Comparison of ENCODE assay signal across 18 cellular contexts in the genomic region with DNA sequence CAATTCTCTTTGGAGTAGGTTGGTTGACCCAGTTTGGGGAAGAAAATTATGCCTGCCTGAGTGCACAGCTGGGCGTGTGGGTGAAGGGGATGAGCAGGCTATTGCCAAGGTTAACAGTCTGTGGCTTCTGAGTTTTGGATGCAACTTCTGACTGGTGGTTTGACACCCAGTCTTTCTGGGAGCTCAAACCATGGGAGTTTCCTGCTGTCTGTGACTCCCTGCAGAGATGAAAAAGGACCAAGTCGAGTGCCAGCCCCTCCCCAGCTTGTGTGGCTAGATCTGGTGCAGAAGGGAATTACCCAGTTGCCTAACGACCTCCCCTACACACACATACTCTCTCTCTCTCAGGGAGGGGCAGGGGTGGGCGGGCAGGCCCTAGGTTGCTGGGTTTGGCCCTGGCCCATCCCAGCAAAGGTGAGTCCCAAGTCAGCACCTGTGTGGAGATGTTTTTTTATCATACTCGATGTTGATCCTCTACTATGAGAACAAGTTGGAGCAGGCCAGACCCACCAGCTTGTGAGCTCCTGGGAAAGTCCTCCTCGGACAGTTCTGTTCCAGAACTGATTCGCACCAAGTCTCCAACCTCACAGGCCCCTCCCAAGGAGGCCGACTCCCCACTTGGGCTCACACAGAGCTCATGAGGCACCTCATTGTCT. TPM values are rescaled to one million over a fixed set of nuclear protein-coding genes. Genes with fewer than 3 reads are reported as not detected.
DNase-seq lines count a peak whose midpoint lies in the region; ATAC-seq and TF ChIP-seq lines count a peak whose summit lies in the region.
"Had no signal": no experiment of that assay in that cellular context is flagged by ENCODE, and none has a peak within 500 bp of the region (broad histone marks: within the 10 kb centered on the region; RNA-seq: fewer than 3 reads in every experiment).

No MANE protein-coding gene starts in this region.

- H3K27me3 Mint-ChIP-seq in Calu3 (ENCODE audit: unreplicated experiment) = peaks cover 19% of the 10 kb centered on the region
- peaks cover 17% of the 10 kb centered on the region for H3K27me3 Mint-ChIP-seq in activated CD8-positive, alpha-beta T cell treated with anti-CD3 and anti-CD28 coated beads, Interleukin-2, amount 10 ng/mL, durations not matched to agents 7 days and 5 days (ENCODE audit: low read depth)
- H3K27me3 Mint-ChIP-seq in naive thymus-derived CD4-positive, alpha-beta T cell = peaks cover 11 to 45% (median 23%) of the 10 kb centered on the region in 5 donors
- peaks cover 12% of the 10 kb centered on the region for H3K27me3 Mint-ChIP-seq in neural progenitor cell (ENCODE audit: insufficient read depth, low read depth)

- H3K4me1 Mint-ChIP-seq in Calu3 (ENCODE audit: low read depth, unreplicated experiment) = peaks cover 36% of the 10 kb centered on the region
- peaks cover 13% of the 10 kb centered on the region for H3K4me1 Mint-ChIP-seq in activated CD8-positive, alpha-beta T cell treated with anti-CD3 and anti-CD28 coated beads, Interleukin-2, amount 10 ng/mL, durations not matched to agents 7 days and 5 days (ENCODE audit: low read depth)
- H3K4me1 Mint-ChIP-seq in naive thymus-derived CD4-positive, alpha-beta T cell = peaks cover 0 to 5% (median 0%) of the 10 kb centered on the region in 7 donors
- peaks cover 24% of the 10 kb centered on the region for H3K4me1 Mint-ChIP-seq in neural progenitor cell
- H3K4me1 Mint-ChIP-seq: CD8-positive, alpha-beta memory T cell; memory B cell had no signal

- H3K36me3 Mint-ChIP-seq in Calu3 (ENCODE audit: insufficient read depth, unreplicated experiment) = peaks cover 20% of the 10 kb centered on the region
- H3K36me3 Mint-ChIP-seq in activated CD8-positive, alpha-beta T cell treated with anti-CD3 and anti-CD28 coated beads, Interleukin-2, amount 10 ng/mL, durations not matched to agents 7 days and 5 days (ENCODE audit: low read depth) = no peaks in the 10 kb centered on the region
- no peaks in the 10 kb centered on the region for H3K36me3 Mint-ChIP-seq in naive thymus-derived CD4-positive, alpha-beta T cell
- no peaks in the 10 kb centered on the region for H3K36me3 Mint-ChIP-seq in neural progenitor cell
- H3K36me3 Mint-ChIP-seq: CD8-positive, alpha-beta memory T cell; memory B cell had no signal

- H3K79me2 ChIP-seq in KMS-11 (ENCODE audit: insufficient read depth, low read depth) = no peaks in the 10 kb centered on the region
- H3K79me2 ChIP-seq in neural progenitor cell (ENCODE audit: low read depth) = no peaks in the 10 kb centered on the region
- H3K79me2 ChIP-seq: parathyroid adenoma had no signal

- TF ChIP-seq CTCF in Calu3 (IDR thresholded peaks at IDR 0.05; ENCODE audit: unreplicated experiment) = no peak
- TF ChIP-seq CTCF in KMS-11 (conservative IDR thresholded peaks at IDR 0.05; ENCODE audit: low read depth, low read length) = no peak
- no peak for TF ChIP-seq CTCF in neural progenitor cell (IDR thresholded peaks at IDR 0.05)
- no peak for TF ChIP-seq CTCF in omental fat pad (IDR thresholded peaks at IDR 0.05)

- H3K4me2 ChIP-seq in KMS-11 (peak overlapping the region; percentile 61), neural progenitor cell (no peak overlapping the region)

- POLR2A ChIA-PET in activated CD8-positive, alpha-beta T cell treated with anti-CD3 and anti-CD28 coated beads, Interleukin-2, amount 10 ng/mL, durations not matched to agents 7 days and 5 days (lab: Charles Lee) = no interaction called here
- POLR2A ChIA-PET in naive thymus-derived CD4-positive, alpha-beta T cell (lab: Charles Lee) = no interaction called here

- H4K20me1 ChIP-seq in KMS-11 (ENCODE audit: insufficient read depth) (no peaks in the 10 kb centered on the region), neural progenitor cell (ENCODE audit: low read depth) (no peaks in the 10 kb centered on the region)

- H2AFZ ChIP-seq in KMS-11 (ENCODE audit: low read depth) (peak overlapping the region; percentile 48), neural progenitor cell (replicated peaks) (no peak overlapping the region)
- H2AFZ ChIP-seq: parathyroid adenoma had no signal

- peaks cover 34% of the 10 kb centered on the region for H3K4me1 ChIP-seq in KMS-11 (ENCODE audit: low read depth, poor library complexity, severe bottlenecking)
- no peaks in the 10 kb centered on the region for H3K4me1 ChIP-seq in naive thymus-derived CD4-positive, alpha-beta T cell (ENCODE audit: control insufficient read depth in 2 of 2, insufficient read depth in 2 of 2, low read length in 2 of 2)
- H3K4me1 ChIP-seq in neural progenitor cell = peaks cover 9% of the 10 kb centered on the region
- H3K4me1 ChIP-seq: parathyroid adenoma had no signal

- H3K27me3 ChIP-seq in KMS-11 (ENCODE audit: insufficient read depth, low read depth) (no peaks in the 10 kb centered on the region), neural progenitor cell (peaks cover 12% of the 10 kb centered on the region)
- H3K27me3 ChIP-seq in naive thymus-derived CD4-positive, alpha-beta T cell (ENCODE audit: control insufficient read depth in 2 of 2, insufficient read depth in 2 of 2, low read length in 2 of 2) = peaks cover 0 to 3% of the 10 kb centered on the region in 2 donors

- H3K27ac ChIP-seq in KMS-11 = peak overlapping the region; percentile 74
- no peak overlapping the region for H3K27ac ChIP-seq in naive thymus-derived CD4-positive, alpha-beta T cell (ENCODE audit: low read depth, low read length)
- no peak overlapping the region for H3K27ac ChIP-seq in neural progenitor cell
- H3K27ac ChIP-seq: parathyroid adenoma had no signal

- intact Hi-C loops in Calu3 (cut with micrococcal nuclease; ENCODE audit: unreplicated experiment) = no loop called here
- intact Hi-C loops in naive thymus-derived CD4-positive, alpha-beta T cell (cut with micrococcal nuclease) = no loop called here

- peak; percentile 36 for DNase-seq in Calu3
- peak; percentile 22 for DNase-seq in activated CD8-positive, alpha-beta T cell treated with anti-CD3 and anti-CD28 coated beads, Interleukin-2, amount 10 ng/mL, durations not matched to agents 7 days and 5 days
- DNase-seq in naive thymus-derived CD4-positive, alpha-beta T cell = no peak
- DNase-seq in neural progenitor cell (ENCODE audit: low spot score) = no peak
- no peak for DNase-seq in AG08395 (ENCODE audit: low spot score)
- no peak for DNase-seq in omental fat pad (ENCODE audit: low spot score)
- no peak for DNase-seq in NCI-H2107 treated with DMSO at 0.1 percent for 48 hours (lab: John Stamatoyannopoulos, UW; ENCODE audit: unreplicated experiment)
- DNase-seq: CD8-positive, alpha-beta memory T cell; hippocampal formation; stimulated activated CD4-positive, alpha-beta T cell treated with anti-CD3 and anti-CD28 coated beads, Interleukin-2, amount 100 ng/mL, for 24 hours; stimulated activated naive CD4-positive, alpha-beta T cell had no signal

- no peaks in the 10 kb centered on the region for H3K9me3 ChIP-seq in naive thymus-derived CD4-positive, alpha-beta T cell (ENCODE audit: control insufficient read depth in 2 of 3, low read length in 3 of 3)
- H3K9me3 ChIP-seq in neural progenitor cell (ENCODE audit: low read depth) = no peaks in the 10 kb centered on the region

- H3K9me3 Mint-ChIP-seq in Calu3 (ENCODE audit: low read depth, unreplicated experiment) = peaks cover 3% of the 10 kb centered on the region
- no peaks in the 10 kb centered on the region for H3K9me3 Mint-ChIP-seq in activated CD8-positive, alpha-beta T cell treated with anti-CD3 and anti-CD28 coated beads, Interleukin-2, amount 10 ng/mL, durations not matched to agents 7 days and 5 days (ENCODE audit: insufficient read depth)
- H3K9me3 Mint-ChIP-seq in naive thymus-derived CD4-positive, alpha-beta T cell = peaks cover 0 to 1% (median 0%) of the 10 kb centered on the region in 11 donors
- no peaks in the 10 kb centered on the region for H3K9me3 Mint-ChIP-seq in neural progenitor cell
- H3K9me3 Mint-ChIP-seq: activated T-helper 2 cell treated with anti-CD3 and anti-CD28 coated beads, Interferon-gamma antibody, Interleukin-2, Interleukin-4, amounts not matched to agents 10 μg/mL and 5 μg/mL and 100 μg/mL, durations not matched to agents 14 hours and 24 hours and 36 hours; CD8-positive, alpha-beta memory T cell had no signal

- CTCF ChIA-PET in Calu3 (lab: Charles Lee) = interaction anchor here (0.6 to 3.2 kb wide), 9 partner anchors 10 to 518 kb away, joined by 3 to 15 read pairs (median 3); no protein-coding TSS in a partner anchor
- CTCF ChIA-PET in activated CD8-positive, alpha-beta T cell treated with anti-CD3 and anti-CD28 coated beads, Interleukin-2, amount 10 ng/mL, durations not matched to agents 7 days and 5 days (lab: Charles Lee) = interaction anchor here (1.0 to 1.7 kb wide), 4 partner anchors 16 to 97 kb away, joined by 3 to 6 read pairs (median 4); no protein-coding TSS in a partner anchor
- CTCF ChIA-PET in naive thymus-derived CD4-positive, alpha-beta T cell (lab: Charles Lee) = no interaction called here

- peak overlapping the region; percentile 28; the same call in 1 of the 2 replicates for H3K9ac ChIP-seq in KMS-11
- no peak overlapping the region for H3K9ac ChIP-seq in neural progenitor cell
- H3K9ac ChIP-seq: parathyroid adenoma had no signal

- BruUV-seq in Calu3 (replicated peaks; lab: Mats Ljungman, UMichigan) = no TSS peak

- peak; percentile 37 for ATAC-seq in activated CD8-positive, alpha-beta T cell treated with anti-CD3 and anti-CD28 coated beads, Interleukin-2, amount 10 ng/mL, durations not matched to agents 7 days and 5 days
- ATAC-seq in naive thymus-derived CD4-positive, alpha-beta T cell = peak; percentile 31
- ATAC-seq in omental fat pad (ENCODE audit: low FRiP score) = no peak
- ATAC-seq: activated CD4-positive, CD25-positive, alpha-beta regulatory T cell treated with anti-CD3 and anti-CD28 coated beads, Interleukin-2, amount 50 U/mL, for 24 hours; SK-N-SH treated with all-trans-retinoic acid at 6 μM for 48 hours had no signal

- H3K4me3 ChIP-seq in KMS-11 (IDR thresholded peaks at IDR 0.05; ENCODE audit: insufficient read depth, low read depth, low read length) (peak overlapping the region; percentile 34), neural progenitor cell (no peak overlapping the region)
- H3K4me3 ChIP-seq in naive thymus-derived CD4-positive, alpha-beta T cell (ENCODE audit: low read length) = no peak overlapping the region

- H3F3A ChIP-seq in neural progenitor cell (ENCODE audit: low read depth) = no peaks in the 10 kb centered on the region

- peak overlapping the region; percentile 37 for H3K27ac Mint-ChIP-seq in Calu3 (ENCODE audit: unreplicated experiment)
- H3K27ac Mint-ChIP-seq in activated CD8-positive, alpha-beta T cell treated with anti-CD3 and anti-CD28 coated beads, Interleukin-2, amount 10 ng/mL, durations not matched to agents 7 days and 5 days = no peak overlapping the region
- no peak overlapping the region for H3K27ac Mint-ChIP-seq in naive thymus-derived CD4-positive, alpha-beta T cell
- no peak overlapping the region for H3K27ac Mint-ChIP-seq in neural progenitor cell
- H3K27ac Mint-ChIP-seq: activated T-helper 2 cell treated with anti-CD3 and anti-CD28 coated beads, Interferon-gamma antibody, Interleukin-2, Interleukin-4, amounts not matched to agents 10 μg/mL and 5 μg/mL and 100 μg/mL, durations not matched to agents 14 hours and 24 hours and 36 hours; memory B cell had no signal

- H3K4me3 Mint-ChIP-seq in Calu3 (ENCODE audit: low read depth, unreplicated experiment) (no peak overlapping the region), neural progenitor cell (no peak overlapping the region)
- H3K4me3 Mint-ChIP-seq in activated CD8-positive, alpha-beta T cell treated with anti-CD3 and anti-CD28 coated beads, Interleukin-2, amount 10 ng/mL, durations not matched to agents 7 days and 5 days = no peak overlapping the region
- H3K4me3 Mint-ChIP-seq in naive thymus-derived CD4-positive, alpha-beta T cell = no peak overlapping the region
- H3K4me3 Mint-ChIP-seq: CD8-positive, alpha-beta memory T cell; memory B cell had no signal

- no peaks in the 10 kb centered on the region for H3K36me3 ChIP-seq in KMS-11 (ENCODE audit: insufficient read depth)
- no peaks in the 10 kb centered on the region for H3K36me3 ChIP-seq in naive thymus-derived CD4-positive, alpha-beta T cell (ENCODE audit: control insufficient read depth in 2 of 3, insufficient read depth in 3 of 3, low read length in 3 of 3)
- no peaks in the 10 kb centered on the region for H3K36me3 ChIP-seq in neural progenitor cell

RNA-seq across cellular contexts. Expression of a gene that starts 28.2 kb away (rescaled TPM):
- total RNA-seq in Calu3 (2022) (0.09 and 0.17 TPM in 2 replicates), neural progenitor cell (ENCODE audit: low replicate concordance) (0.02 TPM in 1 of 2 replicates, not detected in the other), omental fat pad (1 to 10 TPM in 3 of 4 donors, under 1 TPM in 1; 0.93 to 9.6 (median 3.6) TPM)
- not detected for total RNA-seq in activated CD8-positive, alpha-beta T cell treated with anti-CD3 and anti-CD28 coated beads, Interleukin-2, amount 10 ng/mL, durations not matched to agents 7 days and 5 days
- not detected for total RNA-seq in naive thymus-derived CD4-positive, alpha-beta T cell
- polyA plus RNA-seq in naive thymus-derived CD4-positive, alpha-beta T cell = not detected
- total RNA-seq: activated T-helper 2 cell treated with anti-CD3 and anti-CD28 coated beads, Interferon-gamma antibody, Interleukin-2, Interleukin-4, amounts not matched to agents 10 μg/mL and 5 μg/mL and 100 μg/mL, durations not matched to agents 14 hours and 24 hours and 36 hours; CD8-positive, alpha-beta memory T cell; endothelial cell of umbilical vein had no signal
- polyA plus RNA-seq: CD8-positive, alpha-beta memory T cell had no signal

Comparison
In these comparisons a context has a peak if more than half of its experiments do, and no peak if none do; other contexts are left out.
1. DNase-seq: peak in Calu3 (single experiment) and activated CD8-positive, alpha-beta T cell treated with anti-CD3 and anti-CD28 coated beads, Interleukin-2, amount 10 ng/mL, durations not matched to agents 7 days and 5 days (single experiment); none in naive thymus-derived CD4-positive, alpha-beta T cell (0 of 9), neural progenitor cell (single experiment), AG08395 (single experiment), omental fat pad (single experiment) and NCI-H2107 treated with DMSO at 0.1 percent for 48 hours (single experiment).